ENCODE assay signal across 1 cellular context in the genomic region with DNA sequence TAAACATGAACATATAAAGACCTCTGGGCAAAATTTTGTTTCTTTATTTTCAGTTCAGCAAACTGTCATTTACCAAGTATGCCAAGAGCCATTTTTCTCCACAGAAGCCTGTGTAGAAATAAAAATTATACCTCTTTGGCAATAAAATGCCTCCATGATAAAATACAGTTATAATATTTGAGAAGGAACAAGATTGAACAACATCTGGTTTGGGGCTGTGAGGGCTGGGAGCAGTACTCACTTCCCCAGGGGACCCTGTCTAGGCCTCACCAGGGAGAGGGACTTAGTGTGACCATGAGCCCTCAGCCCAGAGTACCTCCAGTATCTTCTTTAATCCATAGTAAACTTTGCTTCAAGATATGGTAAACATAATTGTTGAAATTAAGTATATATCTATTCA.
TF ChIP-seq lines count a peak whose summit lies in the region.

No MANE protein-coding gene starts in this region.

TF ChIP-seq in IMR-90, 13 proteins besides CTCF, POLR2A, EP300 and RAD21 (continued from another document):
- TF ChIP-seq, protein P1, sequence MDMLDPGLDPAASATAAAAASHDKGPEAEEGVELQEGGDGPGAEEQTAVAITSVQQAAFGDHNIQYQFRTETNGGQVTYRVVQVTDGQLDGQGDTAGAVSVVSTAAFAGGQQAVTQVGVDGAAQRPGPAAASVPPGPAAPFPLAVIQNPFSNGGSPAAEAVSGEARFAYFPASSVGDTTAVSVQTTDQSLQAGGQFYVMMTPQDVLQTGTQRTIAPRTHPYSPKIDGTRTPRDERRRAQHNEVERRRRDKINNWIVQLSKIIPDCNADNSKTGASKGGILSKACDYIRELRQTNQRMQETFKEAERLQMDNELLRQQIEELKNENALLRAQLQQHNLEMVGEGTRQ (IDR thresholded peaks at IDR 0.05; ENCODE audit: low read depth, low read length) = no peak
- TF ChIP-seq RCOR1 (IDR thresholded peaks at IDR 0.05; ENCODE audit: insufficient replicate concordance, low read length) = no peak
